In the genomic region with DNA sequence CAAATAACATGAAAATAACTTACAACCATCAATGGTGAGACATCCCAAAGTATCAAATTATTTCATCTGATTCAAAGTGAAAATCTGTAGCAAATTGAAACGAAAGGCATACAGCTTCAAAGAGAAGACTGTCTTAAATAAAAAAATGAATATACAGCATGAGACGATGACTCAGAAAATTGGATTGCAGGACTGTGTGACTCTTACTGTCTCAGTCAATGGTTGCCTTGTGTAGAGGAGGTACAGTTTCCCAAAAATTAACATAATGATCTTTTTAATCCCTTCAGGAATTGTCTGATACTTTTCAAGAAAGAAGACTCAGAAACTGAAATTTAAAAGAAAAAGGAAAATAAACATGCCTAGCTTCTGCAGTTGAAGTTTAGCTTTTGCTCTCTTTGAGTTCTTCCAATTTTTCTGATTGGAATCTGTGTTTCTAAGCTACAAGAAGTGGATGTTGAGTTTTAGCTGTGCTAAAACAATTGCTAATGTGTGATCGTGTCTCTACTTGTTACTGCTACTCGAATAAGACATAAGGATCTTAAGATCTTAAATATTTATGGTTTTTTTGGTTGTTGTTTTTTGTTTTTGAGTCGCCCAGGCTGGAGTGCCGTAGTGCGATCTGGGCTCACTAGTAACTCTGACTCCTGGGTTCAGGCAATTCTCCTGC, we compare ENCODE assay signal across 1 cellular context.
TF ChIP-seq lines count a peak whose summit lies in the region.

No MANE protein-coding gene starts in this region.

TF ChIP-seq in GM23338, 12 proteins besides CTCF, POLR2A, EP300 and RAD21:
- TF ChIP-seq STAT1 (IDR thresholded peaks at IDR 0.05; ENCODE audit: unreplicated experiment) = no peak
- no peak for TF ChIP-seq NANOG (IDR thresholded peaks at IDR 0.05; ENCODE audit: borderline replicate concordance)
- TF ChIP-seq, protein P1, sequence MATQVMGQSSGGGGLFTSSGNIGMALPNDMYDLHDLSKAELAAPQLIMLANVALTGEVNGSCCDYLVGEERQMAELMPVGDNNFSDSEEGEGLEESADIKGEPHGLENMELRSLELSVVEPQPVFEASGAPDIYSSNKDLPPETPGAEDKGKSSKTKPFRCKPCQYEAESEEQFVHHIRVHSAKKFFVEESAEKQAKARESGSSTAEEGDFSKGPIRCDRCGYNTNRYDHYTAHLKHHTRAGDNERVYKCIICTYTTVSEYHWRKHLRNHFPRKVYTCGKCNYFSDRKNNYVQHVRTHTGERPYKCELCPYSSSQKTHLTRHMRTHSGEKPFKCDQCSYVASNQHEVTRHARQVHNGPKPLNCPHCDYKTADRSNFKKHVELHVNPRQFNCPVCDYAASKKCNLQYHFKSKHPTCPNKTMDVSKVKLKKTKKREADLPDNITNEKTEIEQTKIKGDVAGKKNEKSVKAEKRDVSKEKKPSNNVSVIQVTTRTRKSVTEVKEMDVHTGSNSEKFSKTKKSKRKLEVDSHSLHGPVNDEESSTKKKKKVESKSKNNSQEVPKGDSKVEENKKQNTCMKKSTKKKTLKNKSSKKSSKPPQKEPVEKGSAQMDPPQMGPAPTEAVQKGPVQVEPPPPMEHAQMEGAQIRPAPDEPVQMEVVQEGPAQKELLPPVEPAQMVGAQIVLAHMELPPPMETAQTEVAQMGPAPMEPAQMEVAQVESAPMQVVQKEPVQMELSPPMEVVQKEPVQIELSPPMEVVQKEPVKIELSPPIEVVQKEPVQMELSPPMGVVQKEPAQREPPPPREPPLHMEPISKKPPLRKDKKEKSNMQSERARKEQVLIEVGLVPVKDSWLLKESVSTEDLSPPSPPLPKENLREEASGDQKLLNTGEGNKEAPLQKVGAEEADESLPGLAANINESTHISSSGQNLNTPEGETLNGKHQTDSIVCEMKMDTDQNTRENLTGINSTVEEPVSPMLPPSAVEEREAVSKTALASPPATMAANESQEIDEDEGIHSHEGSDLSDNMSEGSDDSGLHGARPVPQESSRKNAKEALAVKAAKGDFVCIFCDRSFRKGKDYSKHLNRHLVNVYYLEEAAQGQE (IDR thresholded peaks at IDR 0.05; ENCODE audit: unreplicated experiment) = no peak
- TF ChIP-seq POLR2AphosphoS5 (IDR thresholded peaks at IDR 0.05; ENCODE audit: low read depth) = no peak
- TF ChIP-seq, protein P2, sequence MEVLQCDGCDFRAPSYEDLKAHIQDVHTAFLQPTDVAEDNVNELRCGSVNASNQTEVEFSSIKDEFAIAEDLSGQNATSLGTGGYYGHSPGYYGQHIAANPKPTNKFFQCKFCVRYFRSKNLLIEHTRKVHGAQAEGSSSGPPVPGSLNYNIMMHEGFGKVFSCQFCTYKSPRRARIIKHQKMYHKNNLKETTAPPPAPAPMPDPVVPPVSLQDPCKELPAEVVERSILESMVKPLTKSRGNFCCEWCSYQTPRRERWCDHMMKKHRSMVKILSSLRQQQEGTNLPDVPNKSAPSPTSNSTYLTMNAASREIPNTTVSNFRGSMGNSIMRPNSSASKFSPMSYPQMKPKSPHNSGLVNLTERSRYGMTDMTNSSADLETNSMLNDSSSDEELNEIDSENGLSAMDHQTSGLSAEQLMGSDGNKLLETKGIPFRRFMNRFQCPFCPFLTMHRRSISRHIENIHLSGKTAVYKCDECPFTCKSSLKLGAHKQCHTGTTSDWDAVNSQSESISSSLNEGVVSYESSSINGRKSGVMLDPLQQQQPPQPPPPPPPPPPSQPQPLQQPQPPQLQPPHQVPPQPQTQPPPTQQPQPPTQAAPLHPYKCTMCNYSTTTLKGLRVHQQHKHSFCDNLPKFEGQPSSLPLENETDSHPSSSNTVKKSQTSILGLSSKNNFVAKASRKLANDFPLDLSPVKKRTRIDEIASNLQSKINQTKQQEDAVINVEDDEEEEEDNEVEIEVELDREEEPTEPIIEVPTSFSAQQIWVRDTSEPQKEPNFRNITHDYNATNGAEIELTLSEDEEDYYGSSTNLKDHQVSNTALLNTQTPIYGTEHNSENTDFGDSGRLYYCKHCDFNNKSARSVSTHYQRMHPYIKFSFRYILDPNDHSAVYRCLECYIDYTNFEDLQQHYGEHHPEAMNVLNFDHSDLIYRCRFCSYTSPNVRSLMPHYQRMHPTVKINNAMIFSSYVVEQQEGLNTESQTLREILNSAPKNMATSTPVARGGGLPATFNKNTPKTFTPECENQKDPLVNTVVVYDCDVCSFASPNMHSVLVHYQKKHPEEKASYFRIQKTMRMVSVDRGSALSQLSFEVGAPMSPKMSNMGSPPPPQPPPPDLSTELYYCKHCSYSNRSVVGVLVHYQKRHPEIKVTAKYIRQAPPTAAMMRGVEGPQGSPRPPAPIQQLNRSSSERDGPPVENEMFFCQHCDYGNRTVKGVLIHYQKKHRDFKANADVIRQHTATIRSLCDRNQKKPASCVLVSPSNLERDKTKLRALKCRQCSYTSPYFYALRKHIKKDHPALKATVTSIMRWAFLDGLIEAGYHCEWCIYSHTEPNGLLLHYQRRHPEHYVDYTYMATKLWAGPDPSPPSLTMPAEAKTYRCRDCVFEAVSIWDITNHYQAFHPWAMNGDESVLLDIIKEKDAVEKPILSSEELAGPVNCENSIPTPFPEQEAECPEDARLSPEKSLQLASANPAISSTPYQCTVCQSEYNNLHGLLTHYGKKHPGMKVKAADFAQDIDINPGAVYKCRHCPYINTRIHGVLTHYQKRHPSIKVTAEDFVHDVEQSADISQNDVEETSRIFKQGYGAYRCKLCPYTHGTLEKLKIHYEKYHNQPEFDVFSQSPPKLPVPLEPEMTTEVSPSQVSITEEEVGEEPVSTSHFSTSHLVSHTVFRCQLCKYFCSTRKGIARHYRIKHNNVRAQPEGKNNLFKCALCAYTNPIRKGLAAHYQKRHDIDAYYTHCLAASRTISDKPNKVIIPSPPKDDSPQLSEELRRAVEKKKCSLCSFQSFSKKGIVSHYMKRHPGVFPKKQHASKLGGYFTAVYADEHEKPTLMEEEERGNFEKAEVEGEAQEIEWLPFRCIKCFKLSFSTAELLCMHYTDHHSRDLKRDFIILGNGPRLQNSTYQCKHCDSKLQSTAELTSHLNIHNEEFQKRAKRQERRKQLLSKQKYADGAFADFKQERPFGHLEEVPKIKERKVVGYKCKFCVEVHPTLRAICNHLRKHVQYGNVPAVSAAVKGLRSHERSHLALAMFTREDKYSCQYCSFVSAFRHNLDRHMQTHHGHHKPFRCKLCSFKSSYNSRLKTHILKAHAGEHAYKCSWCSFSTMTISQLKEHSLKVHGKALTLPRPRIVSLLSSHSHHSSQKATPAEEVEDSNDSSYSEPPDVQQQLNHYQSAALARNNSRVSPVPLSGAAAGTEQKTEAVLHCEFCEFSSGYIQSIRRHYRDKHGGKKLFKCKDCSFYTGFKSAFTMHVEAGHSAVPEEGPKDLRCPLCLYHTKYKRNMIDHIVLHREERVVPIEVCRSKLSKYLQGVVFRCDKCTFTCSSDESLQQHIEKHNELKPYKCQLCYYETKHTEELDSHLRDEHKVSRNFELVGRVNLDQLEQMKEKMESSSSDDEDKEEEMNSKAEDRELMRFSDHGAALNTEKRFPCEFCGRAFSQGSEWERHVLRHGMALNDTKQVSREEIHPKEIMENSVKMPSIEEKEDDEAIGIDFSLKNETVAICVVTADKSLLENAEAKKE (CRISPR knock-in tag; IDR thresholded peaks at IDR 0.05) = no peak
- no peak for TF ChIP-seq JUNB (IDR thresholded peaks at IDR 0.05; ENCODE audit: unreplicated experiment)
- no peak for TF ChIP-seq EZH2 (IDR thresholded peaks at IDR 0.05; ENCODE audit: low read depth, unreplicated experiment)
- TF ChIP-seq CREB1 (CRISPR knock-in tag; IDR thresholded peaks at IDR 0.05; ENCODE audit: low read depth) = no peak
